ENCODE assay signal across 26 cellular contexts in genomic region chr6:16056263-16056870, GRCh38.
A peak's percentile ranks its signal among the peaks of the same experiment; 100 is the strongest.
DNase-seq lines count a peak whose midpoint lies in the region.
"Had no signal": no experiment of that assay in that cellular context is flagged by ENCODE, and none has a peak within 500 bp of the region (broad histone marks: within the 10 kb centered on the region; RNA-seq: fewer than 3 reads in every experiment).

No MANE protein-coding gene starts in this region.

- H3K4me3 ChIP-seq in GM23248, result peak overlapping the region; percentile 42; the same call in 1 of the 2 replicates
- H3K4me3 ChIP-seq: BLaER1, coronary artery, heart right ventricle, pancreas, spleen, transverse colon had no signal

- no peaks in the 10 kb centered on the region for H4K20me1 ChIP-seq in GM23248 (ENCODE audit: insufficient read depth)
- H4K20me1 ChIP-seq: BLaER1 had no signal

- H3K27me3 ChIP-seq in GM23248 (replicated peaks; ENCODE audit: insufficient read depth), result peaks cover 7% of the 10 kb centered on the region
- H3K27me3 ChIP-seq: BLaER1, heart right ventricle, pancreas, spleen, transverse colon had no signal

- H3K27ac ChIP-seq in GM23248, result no peak overlapping the region
- H3K27ac ChIP-seq: BLaER1, coronary artery, heart right ventricle, pancreas, spleen, transverse colon had no signal

- no peaks in the 10 kb centered on the region for H3K9me3 ChIP-seq in GM23248 (ENCODE audit: low read depth)
- H3K9me3 ChIP-seq: BLaER1, heart right ventricle, pancreas, spleen, transverse colon had no signal

- peak overlapping the region; percentile 12 for H3K4me2 ChIP-seq in GM23248 (ENCODE audit: unreplicated experiment)
- H3K4me2 ChIP-seq: BLaER1 had no signal

- H3F3A ChIP-seq in GM23248 (ENCODE audit: insufficient read depth), result no peaks in the 10 kb centered on the region

- H3K36me3 ChIP-seq in GM23248 (ENCODE audit: low read depth), result no peaks in the 10 kb centered on the region
- H3K36me3 ChIP-seq: BLaER1, heart right ventricle, pancreas, spleen, transverse colon had no signal

- no peaks in the 10 kb centered on the region for H3K9me2 ChIP-seq in GM23248 (ENCODE audit: insufficient read depth)

- DNase-seq in Daoy (ENCODE audit: low read depth), result peak; percentile 17
- DNase-seq in GM23248, result peak; percentile 45
- DNase-seq in SK-MEL-5 (ENCODE audit: low read depth, low spot score), result peak; percentile 20
- peak; percentile 2 for DNase-seq in fibroblast of peridontal ligament (ENCODE audit: extremely low read depth)
- no peak for DNase-seq in NCI-H526 treated with DMSO at 0.1 percent for 48 hours (lab: John Stamatoyannopoulos, UW)
- no peak for DNase-seq in activated CD8-positive, alpha-beta memory T cell treated with anti-CD3 and anti-CD28 coated beads, Interleukin-2, amount 50 U/mL, for 48 hours
- DNase-seq in hepatic stellate cell (ENCODE audit: low spot score), result no peak
- no peak for DNase-seq in amniotic stem cell (lab: John Stamatoyannopoulos, UW)
- DNase-seq: activated CD4-positive, CD25-positive, alpha-beta regulatory T cell; activated naive CD4-positive, alpha-beta T cell treated with anti-CD3 and anti-CD28 coated beads, Interleukin-2, amount 10 ng/mL, durations not matched to agents 7 days and 5 days; effector memory CD4-positive, alpha-beta T cell; erythroblast; foreskin melanocyte; GDM1; heart right ventricle; NCI-H1417 treated with DMSO at 0.1 percent for 48 hours; NCI-H2081; NCI-H226; nephron progenitor cell; pancreas; retina; SHP77; spleen; transverse colon had no signal

- H3K79me2 ChIP-seq in GM23248 (ENCODE audit: insufficient read depth), result no peaks in the 10 kb centered on the region

- 42 to 43% methylated on average over 6 of the region's 6 CpGs for WGBS in GM23248 (ENCODE audit: low coverage in 1 of 2, low lambda C conversion rate in 2 of 2, missing lambda C conversion rate in 2 of 2), 2 experiments

- H3K4me1 ChIP-seq in GM23248 (ENCODE audit: insufficient read depth), result no peaks in the 10 kb centered on the region
- H3K4me1 ChIP-seq: pancreas had no signal

- H3K9ac ChIP-seq in GM23248, result no peak overlapping the region
- H3K9ac ChIP-seq: BLaER1 had no signal

- peak overlapping the region; percentile 51; the same call in 1 of the 2 replicates for H2AFZ ChIP-seq in GM23248

- in situ Hi-C loops in GM23248 (cut with MboI), result no loop called here
- in situ Hi-C loops in SK-MEL-5 (cut with HindIII; ENCODE audit: low pct_unique_long_range_greater_than_20kb, low sequenced_read_pairs), result no loop called here

Comparison
In these comparisons a context has a peak if more than half of its experiments do, and no peak if none do; other contexts are left out.
1. DNase-seq: peak in Daoy (single experiment), GM23248 (single experiment), SK-MEL-5 (single experiment) and fibroblast of peridontal ligament (single experiment); none in NCI-H526 treated with DMSO at 0.1 percent for 48 hours (single experiment), activated CD8-positive, alpha-beta memory T cell treated with anti-CD3 and anti-CD28 coated beads, Interleukin-2, amount 50 U/mL, for 48 hours (single experiment), hepatic stellate cell (single experiment) and amniotic stem cell (single experiment).